In genomic region chr1:1862905-1863547, GRCh38 we compare ENCODE assay signal across 1 cellular context.
TF ChIP-seq lines count a peak whose summit lies in the region.

No MANE protein-coding gene starts in this region.

TF ChIP-seq in HepG2, 621 proteins besides CTCF, POLR2A, EP300 and RAD21:
- no peak for TF ChIP-seq HDAC1 (CRISPR knock-in tag; IDR thresholded peaks at IDR 0.05)
- TF ChIP-seq JARID2 (CRISPR knock-in tag; IDR thresholded peaks at IDR 0.05; ENCODE audit: insufficient replicate concordance): no peak
- TF ChIP-seq MTA1 (CRISPR knock-in tag; IDR thresholded peaks at IDR 0.05; ENCODE audit: borderline replicate concordance): no peak
- no peak for TF ChIP-seq MYC (CRISPR knock-in tag; IDR thresholded peaks at IDR 0.05; ENCODE audit: borderline replicate concordance)
- TF ChIP-seq ZFX (CRISPR knock-in tag; IDR thresholded peaks at IDR 0.05; ENCODE audit: low read depth): 0 out of 2 replicates have a peak, but pooled peaks have one; percentile 15
- no peak for TF ChIP-seq HCFC1 (IDR thresholded peaks at IDR 0.05; ENCODE audit: low read depth, low read length)
- TF ChIP-seq TCF12 (IDR thresholded peaks at IDR 0.05): no peak
- no peak for TF ChIP-seq TCF12 (CRISPR knock-in tag; IDR thresholded peaks at IDR 0.05)
- TF ChIP-seq ZSCAN22 (CRISPR knock-in tag; IDR thresholded peaks at IDR 0.05): no peak
- no peak for TF ChIP-seq FOXC1 (CRISPR knock-in tag; IDR thresholded peaks at IDR 0.05; ENCODE audit: borderline replicate concordance)
- peak; percentile 28 for TF ChIP-seq TEAD3 (CRISPR knock-in tag; optimal IDR thresholded peaks at IDR 0.05; ENCODE audit: borderline replicate concordance)
- no peak for TF ChIP-seq TOE1 (CRISPR knock-in tag; IDR thresholded peaks at IDR 0.05)
- no peak for TF ChIP-seq ZNF33A (CRISPR knock-in tag; IDR thresholded peaks at IDR 0.05; ENCODE audit: borderline replicate concordance)
- TF ChIP-seq, protein P1, sequence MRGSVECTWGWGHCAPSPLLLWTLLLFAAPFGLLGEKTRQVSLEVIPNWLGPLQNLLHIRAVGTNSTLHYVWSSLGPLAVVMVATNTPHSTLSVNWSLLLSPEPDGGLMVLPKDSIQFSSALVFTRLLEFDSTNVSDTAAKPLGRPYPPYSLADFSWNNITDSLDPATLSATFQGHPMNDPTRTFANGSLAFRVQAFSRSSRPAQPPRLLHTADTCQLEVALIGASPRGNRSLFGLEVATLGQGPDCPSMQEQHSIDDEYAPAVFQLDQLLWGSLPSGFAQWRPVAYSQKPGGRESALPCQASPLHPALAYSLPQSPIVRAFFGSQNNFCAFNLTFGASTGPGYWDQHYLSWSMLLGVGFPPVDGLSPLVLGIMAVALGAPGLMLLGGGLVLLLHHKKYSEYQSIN (CRISPR knock-in tag; IDR thresholded peaks at IDR 0.05; ENCODE audit: borderline replicate concordance): no peak
- TF ChIP-seq SAP130 (CRISPR knock-in tag; IDR thresholded peaks at IDR 0.05; ENCODE audit: low read depth): no peak
- TF ChIP-seq NR3C1 (CRISPR knock-in tag; IDR thresholded peaks at IDR 0.05): no peak
- TF ChIP-seq, protein P2, sequence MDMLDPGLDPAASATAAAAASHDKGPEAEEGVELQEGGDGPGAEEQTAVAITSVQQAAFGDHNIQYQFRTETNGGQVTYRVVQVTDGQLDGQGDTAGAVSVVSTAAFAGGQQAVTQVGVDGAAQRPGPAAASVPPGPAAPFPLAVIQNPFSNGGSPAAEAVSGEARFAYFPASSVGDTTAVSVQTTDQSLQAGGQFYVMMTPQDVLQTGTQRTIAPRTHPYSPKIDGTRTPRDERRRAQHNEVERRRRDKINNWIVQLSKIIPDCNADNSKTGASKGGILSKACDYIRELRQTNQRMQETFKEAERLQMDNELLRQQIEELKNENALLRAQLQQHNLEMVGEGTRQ (IDR thresholded peaks at IDR 0.05; ENCODE audit: low read depth, low read length): no peak
- TF ChIP-seq, protein P2 (CRISPR knock-in tag; IDR thresholded peaks at IDR 0.05; ENCODE audit: borderline replicate concordance): no peak
- TF ChIP-seq SALL2 (CRISPR knock-in tag; IDR thresholded peaks at IDR 0.05): no peak
- no peak for TF ChIP-seq ESRRA (CRISPR knock-in tag; IDR thresholded peaks at IDR 0.05; ENCODE audit: low read depth)
- no peak for TF ChIP-seq PTBP1 (IDR thresholded peaks at IDR 0.05; ENCODE audit: low read depth, low read length, poor library complexity, severe bottlenecking)
- no peak for TF ChIP-seq ZNF552 (CRISPR knock-in tag; IDR thresholded peaks at IDR 0.05; ENCODE audit: borderline replicate concordance)
- no peak for TF ChIP-seq ATF1 (CRISPR knock-in tag; IDR thresholded peaks at IDR 0.05)
- peak; percentile 55 for TF ChIP-seq RBM22 (optimal IDR thresholded peaks at IDR 0.05; ENCODE audit: low read length)
- no peak for TF ChIP-seq STAG1 (CRISPR knock-in tag; IDR thresholded peaks at IDR 0.05)
- no peak for TF ChIP-seq SRSF9 (IDR thresholded peaks at IDR 0.05; ENCODE audit: borderline replicate concordance, insufficient read depth, low read depth, low read length, poor library complexity, severe bottlenecking)
- TF ChIP-seq MIER2 (CRISPR knock-in tag; IDR thresholded peaks at IDR 0.05): no peak
- TF ChIP-seq FOXA3 (CRISPR knock-in tag; IDR thresholded peaks at IDR 0.05): no peak
